23 cellular contexts compared by ENCODE assay signal in the genomic region with DNA sequence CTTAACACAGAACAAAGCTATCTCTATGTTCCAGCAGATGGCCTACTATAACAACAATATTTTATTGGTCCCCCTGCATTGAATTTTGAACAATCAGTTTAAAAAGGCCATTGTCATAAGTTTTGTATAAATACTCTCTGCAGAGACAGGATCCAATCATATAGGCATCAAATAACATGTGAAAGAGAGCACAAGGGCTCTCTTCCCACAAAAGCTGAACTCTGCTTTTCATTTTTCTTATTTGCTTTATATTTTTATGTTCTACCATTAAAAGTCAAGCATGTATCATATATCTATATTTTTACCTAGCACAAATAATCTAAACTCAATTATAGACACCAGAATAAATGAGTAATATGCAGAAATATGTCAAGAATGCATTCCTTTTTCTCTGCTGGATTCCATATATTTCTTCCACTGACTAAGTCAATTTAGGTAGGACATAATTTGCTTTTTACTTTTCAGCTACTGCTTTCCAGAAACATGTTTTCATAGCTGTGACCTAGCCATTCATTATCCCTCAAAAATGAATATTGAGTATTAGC.
DNase-seq lines count a peak whose midpoint lies in the region; ATAC-seq and TF ChIP-seq lines count a peak whose summit lies in the region.
"Had no signal": no experiment of that assay in that cellular context is flagged by ENCODE, and none has a peak within 500 bp of the region (broad histone marks: within the 10 kb centered on the region; RNA-seq: fewer than 3 reads in every experiment).

No MANE protein-coding gene starts in this region.

- no peak for TF ChIP-seq CTCF in CD8-positive, alpha-beta T cell (IDR thresholded peaks at IDR 0.05)

- no peaks in the 10 kb centered on the region for H3K36me3 ChIP-seq in SJCRH30
- no peaks in the 10 kb centered on the region for H3K36me3 ChIP-seq in CD8-positive, alpha-beta T cell (ENCODE audit: insufficient read depth, low read length)

- no peaks in the 10 kb centered on the region for H3K27me3 ChIP-seq in SJCRH30
- no peaks in the 10 kb centered on the region for H3K27me3 ChIP-seq in CD8-positive, alpha-beta T cell (ENCODE audit: insufficient read depth, low read length)
- H3K27me3 ChIP-seq: testis had no signal

- CTCF ChIA-PET in CD8-positive, alpha-beta T cell (lab: Charles Lee) = no interaction called here

- H3K9me3 Mint-ChIP-seq in CD8-positive, alpha-beta T cell = peaks cover 21% of the 10 kb centered on the region

- H3K27ac Mint-ChIP-seq in CD8-positive, alpha-beta T cell = no peak overlapping the region
- H3K27ac Mint-ChIP-seq: activated naive CD4-positive, alpha-beta T cell treated with anti-CD3 and anti-CD28 coated beads, Interleukin-2, amount 10 ng/mL, durations not matched to agents 7 days and 5 days; brain; dendritic cell treated with granulocyte-macrophage colony-stimulating factor and Interleukin-4, amounts not matched to agents 40 ng/mL and 50 ng/mL, for 4 days had no signal

- no peaks in the 10 kb centered on the region for H3K4me1 Mint-ChIP-seq in CD8-positive, alpha-beta T cell (ENCODE audit: low read depth)
- H3K4me1 Mint-ChIP-seq: activated naive CD4-positive, alpha-beta T cell treated with anti-CD3 and anti-CD28 coated beads, Interleukin-2, amount 10 ng/mL, durations not matched to agents 7 days and 5 days had no signal

- no peaks in the 10 kb centered on the region for H3K36me3 Mint-ChIP-seq in CD8-positive, alpha-beta T cell
- H3K36me3 Mint-ChIP-seq: activated naive CD4-positive, alpha-beta T cell treated with anti-CD3 and anti-CD28 coated beads, Interleukin-2, amount 10 ng/mL, durations not matched to agents 7 days and 5 days; brain; mesothelial cell of epicardium had no signal

- H3K4me3 Mint-ChIP-seq in CD8-positive, alpha-beta T cell = no peak overlapping the region
- H3K4me3 Mint-ChIP-seq: activated naive CD4-positive, alpha-beta T cell treated with anti-CD3 and anti-CD28 coated beads, Interleukin-2, amount 10 ng/mL, durations not matched to agents 7 days and 5 days; brain; dendritic cell treated with granulocyte-macrophage colony-stimulating factor and Interleukin-4, amounts not matched to agents 40 ng/mL and 50 ng/mL, for 4 days; mesothelial cell of epicardium had no signal

- H3K4me3 ChIP-seq in SJCRH30 = no peak overlapping the region
- no peak overlapping the region for H3K4me3 ChIP-seq in CD8-positive, alpha-beta T cell (ENCODE audit: low read depth, low read length)
- H3K4me3 ChIP-seq: testis had no signal

- POLR2A ChIA-PET in CD8-positive, alpha-beta T cell (lab: Charles Lee) = no interaction called here

- peak overlapping the region; percentile 48 for H3K27ac ChIP-seq in SJCRH30
- no peak overlapping the region for H3K27ac ChIP-seq in CD8-positive, alpha-beta T cell (ENCODE audit: low read depth, low read length)
- H3K27ac ChIP-seq: 22Rv1, epithelial cell of prostate, testis, VCaP had no signal

- H3K27me3 Mint-ChIP-seq in CD8-positive, alpha-beta T cell (ENCODE audit: low read depth) = no peaks in the 10 kb centered on the region
- H3K27me3 Mint-ChIP-seq: activated naive CD4-positive, alpha-beta T cell treated with anti-CD3 and anti-CD28 coated beads, Interleukin-2, amount 10 ng/mL, durations not matched to agents 7 days and 5 days; brain; dendritic cell treated with granulocyte-macrophage colony-stimulating factor and Interleukin-4, amounts not matched to agents 40 ng/mL and 50 ng/mL, for 4 days had no signal

- peaks cover 21% of the 10 kb centered on the region for H3K4me1 ChIP-seq in SJCRH30
- no peaks in the 10 kb centered on the region for H3K4me1 ChIP-seq in CD8-positive, alpha-beta T cell (ENCODE audit: insufficient read depth, low read length)
- H3K4me1 ChIP-seq: testis had no signal

- no peak for ATAC-seq in CD8-positive, alpha-beta T cell
- ATAC-seq: left colon had no signal

- H3K9me3 ChIP-seq in SJCRH30 (replicated peaks) = no peaks in the 10 kb centered on the region
- H3K9me3 ChIP-seq in CD8-positive, alpha-beta T cell (ENCODE audit: low read length) = no peaks in the 10 kb centered on the region
- H3K9me3 ChIP-seq: testis had no signal

- intact Hi-C loops in CD8-positive, alpha-beta T cell (cut with DNase I, micrococcal nuclease) = no loop called here

- DNase-seq in DMS53 (lab: John Stamatoyannopoulos, UW) (peak; percentile 44), DMS53 treated with DMSO at 0.1 percent for 48 hours (lab: John Stamatoyannopoulos, UW; ENCODE audit: unreplicated experiment) (no peak), NCI-H146 (lab: John Stamatoyannopoulos, UW) (peak; percentile 49), SJCRH30 (no peak), non-pigmented ciliary epithelial cell (ENCODE audit: low read depth) (peak; percentile 9)
- no peak for DNase-seq in effector CD4-positive, alpha-beta T cell
- no peak for DNase-seq in CD8-positive, alpha-beta T cell
- DNase-seq in activated CD4-positive, alpha-beta T cell treated with anti-CD3 and anti-CD28 coated beads for 48 hours = no peak
- DNase-seq: activated CD4-positive, alpha-beta T cell treated with anti-CD3 and anti-CD28 coated beads, Interleukin-2, amount 50 U/mL, for 48 hours; activated naive CD4-positive, alpha-beta T cell treated with anti-CD3 and anti-CD28 coated beads, Interleukin-2, amount 10 ng/mL, durations not matched to agents 7 days and 5 days; C1 segment of cervical spinal cord; DND-41; left colon; NCI-H2171; NK-92 treated with Interleukin-12 subunit alpha and Interleukin-12 subunit beta, amount 100 ng/mL, for 24 hours; stimulated activated CD4-positive, alpha-beta T cell treated with anti-CD3 and anti-CD28 coated beads, Interleukin-12 subunit alpha, Interleukin-12 subunit beta, amount 100 ng/mL, for 4 hours; testis had no signal

Comparison
In these comparisons a context has a peak if more than half of its experiments do, and no peak if none do; other contexts are left out.
1. DNase-seq: peak in DMS53 (single experiment), NCI-H146 (single experiment) and non-pigmented ciliary epithelial cell (single experiment); none in DMS53 treated with DMSO at 0.1 percent for 48 hours (single experiment), SJCRH30 (0 of 2), effector CD4-positive, alpha-beta T cell (single experiment), CD8-positive, alpha-beta T cell (0 of 7) and activated CD4-positive, alpha-beta T cell treated with anti-CD3 and anti-CD28 coated beads for 48 hours (single experiment).